Comparison of ENCODE assay signal across 8 cellular contexts in the genomic region with DNA sequence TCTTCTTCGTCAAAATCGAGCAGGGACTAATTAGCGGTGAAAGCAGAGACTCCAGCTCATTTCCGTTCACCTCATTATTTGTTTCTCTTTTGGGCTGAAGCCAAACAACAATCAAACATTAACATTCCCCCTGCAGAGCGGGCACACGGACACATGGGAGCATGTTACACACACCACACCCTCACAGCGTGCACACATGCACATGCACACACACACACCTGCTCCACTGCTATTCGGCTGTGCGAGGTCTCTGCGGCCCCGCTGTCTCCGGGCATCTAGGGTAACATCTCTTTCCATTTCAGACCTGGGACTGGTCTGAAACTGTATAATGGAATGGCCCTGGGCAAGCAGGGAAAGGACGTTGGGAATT. TPM values are rescaled to one million over a fixed set of nuclear protein-coding genes. Genes with fewer than 3 reads are reported as not detected.
DNase-seq lines count a peak whose midpoint lies in the region; ATAC-seq and TF ChIP-seq lines count a peak whose summit lies in the region.

No MANE protein-coding gene starts in this region.

- ATAC-seq in GM21576 (IDR thresholded peaks at IDR 0.05; ENCODE audit: unreplicated experiment) (no peak), HG03039 (IDR thresholded peaks at IDR 0.05; ENCODE audit: unreplicated experiment) (no peak)

- H3K4me3 Mint-ChIP-seq in activated CD4-positive, alpha-beta T cell treated with anti-CD3 and anti-CD28 coated beads, Interleukin-2, amount 10 ng/mL, durations not matched to agents 24 days and 14 days: peak overlapping the region; percentile 91
- H3K4me3 Mint-ChIP-seq in osteocyte (ENCODE audit: unreplicated experiment): peak overlapping the region; percentile 84

- no peak overlapping the region for H3K27ac ChIP-seq in ectodermal cell (ENCODE audit: insufficient read depth, low read depth, low read length, poor library complexity, severe bottlenecking)

- no peak for TF ChIP-seq CTCF in osteocyte (IDR thresholded peaks at IDR 0.05)

- in situ Hi-C loops in HAP-1 (cut with MboI; ENCODE audit: low sequenced_read_pairs): loop anchor here (5.0 kb wide), 1 partner anchor 130 kb away; the partner anchor contains the start of gene LRRC8C

- intact Hi-C loops in activated CD4-positive, alpha-beta T cell treated with anti-CD3 and anti-CD28 coated beads, Interleukin-2, amount 10 ng/mL, durations not matched to agents 24 days and 14 days (cut with micrococcal nuclease): loop anchor here (2.0 kb wide), 3 partner anchors 70 to 238 kb away; partner anchors contain the start of gene LRRC8B

- no peaks in the 10 kb centered on the region for H3K27me3 Mint-ChIP-seq in activated CD4-positive, alpha-beta T cell treated with anti-CD3 and anti-CD28 coated beads, Interleukin-2, amount 10 ng/mL, durations not matched to agents 24 days and 14 days
- peaks cover 20% of the 10 kb centered on the region for H3K27me3 Mint-ChIP-seq in osteocyte (ENCODE audit: unreplicated experiment)

- peaks cover 59% of the 10 kb centered on the region for H3K4me1 Mint-ChIP-seq in activated CD4-positive, alpha-beta T cell treated with anti-CD3 and anti-CD28 coated beads, Interleukin-2, amount 10 ng/mL, durations not matched to agents 24 days and 14 days
- peaks cover 24% of the 10 kb centered on the region for H3K4me1 Mint-ChIP-seq in osteocyte (ENCODE audit: unreplicated experiment)

- H3K36me3 Mint-ChIP-seq in activated CD4-positive, alpha-beta T cell treated with anti-CD3 and anti-CD28 coated beads, Interleukin-2, amount 10 ng/mL, durations not matched to agents 24 days and 14 days (ENCODE audit: low read depth): peaks cover 21% of the 10 kb centered on the region
- H3K36me3 Mint-ChIP-seq in osteocyte (ENCODE audit: unreplicated experiment): peaks cover 2% of the 10 kb centered on the region

- 81 to 83% methylated on average over 13 of the region's 13 CpGs for WGBS in ectodermal cell, 2 experiments

- DNase-seq in activated CD4-positive, alpha-beta T cell treated with anti-CD3 and anti-CD28 coated beads, Interleukin-2, amount 10 ng/mL, durations not matched to agents 24 days and 14 days: peak; percentile 71
- DNase-seq in activated CD4-positive, alpha-beta T cell treated with anti-CD3 and anti-CD28 coated beads for 1 hour: no peak
- DNase-seq in NCI-H69 (lab: John Stamatoyannopoulos, UW): peak; percentile 88
- no peak for DNase-seq in osteocyte (ENCODE audit: extremely low spot score, unreplicated experiment)
- no peak for DNase-seq in HAP-1 (ENCODE audit: low spot score in 2 of 2)

- no peaks in the 10 kb centered on the region for H3K4me1 ChIP-seq in ectodermal cell (ENCODE audit: control insufficient read depth, insufficient read depth, low read length)
- peaks cover 4% of the 10 kb centered on the region for H3K4me1 ChIP-seq in HAP-1

- H3K36me3 ChIP-seq in ectodermal cell (ENCODE audit: control insufficient read depth, insufficient read depth, low read length) (no peaks in the 10 kb centered on the region), HAP-1 (replicated peaks) (no peaks in the 10 kb centered on the region)

- no peaks in the 10 kb centered on the region for H3K9me3 ChIP-seq in ectodermal cell (ENCODE audit: control insufficient read depth, low read length)
- no peaks in the 10 kb centered on the region for H3K9me3 ChIP-seq in HAP-1

- H3K4me3 ChIP-seq in ectodermal cell (ENCODE audit: insufficient read depth, low read depth, low read length): peak overlapping the region; percentile 42
- no peak overlapping the region for H3K4me3 ChIP-seq in HAP-1

- H3K9me3 Mint-ChIP-seq in activated CD4-positive, alpha-beta T cell treated with anti-CD3 and anti-CD28 coated beads, Interleukin-2, amount 10 ng/mL, durations not matched to agents 24 days and 14 days: no peaks in the 10 kb centered on the region
- no peaks in the 10 kb centered on the region for H3K9me3 Mint-ChIP-seq in osteocyte (ENCODE audit: unreplicated experiment)

- H3K27ac Mint-ChIP-seq in activated CD4-positive, alpha-beta T cell treated with anti-CD3 and anti-CD28 coated beads, Interleukin-2, amount 10 ng/mL, durations not matched to agents 24 days and 14 days: peak overlapping the region; percentile 96
- H3K27ac Mint-ChIP-seq in osteocyte (ENCODE audit: unreplicated experiment): no peak overlapping the region

- H3K27me3 ChIP-seq in ectodermal cell (ENCODE audit: control insufficient read depth, insufficient read depth, low read length, poor library complexity, severe bottlenecking) (peaks cover 28% of the 10 kb centered on the region), HAP-1 (ENCODE audit: low read depth) (peaks cover 13% of the 10 kb centered on the region)

RNA-seq across cellular contexts. Expression of gene LRRC8D, which starts 58.4 kb away (rescaled TPM):
- 43.6 and 44.9 TPM in 2 replicates for total RNA-seq in activated CD4-positive, alpha-beta T cell treated with anti-CD3 and anti-CD28 coated beads, Interleukin-2, amount 10 ng/mL, durations not matched to agents 24 days and 14 days
- 39.7 TPM for polyA plus RNA-seq in ectodermal cell (2013, experiment 1 of 4)
- 47.8 TPM for polyA plus RNA-seq in ectodermal cell (2013, experiment 2 of 4)
- 32.3 TPM for polyA plus RNA-seq in ectodermal cell (2013, experiment 3 of 4)
- 34.0 TPM for polyA plus RNA-seq in ectodermal cell (2013, experiment 4 of 4)
- total RNA-seq in osteocyte: 20.4 and 21.2 TPM in 2 replicates

Comparison
In these comparisons a context has a peak if more than half of its experiments do, and no peak if none do; other contexts are left out.
1. DNase-seq: peak in activated CD4-positive, alpha-beta T cell treated with anti-CD3 and anti-CD28 coated beads, Interleukin-2, amount 10 ng/mL, durations not matched to agents 24 days and 14 days (single experiment) and NCI-H69 (single experiment); none in activated CD4-positive, alpha-beta T cell treated with anti-CD3 and anti-CD28 coated beads for 1 hour (single experiment), osteocyte (single experiment) and HAP-1 (0 of 2).